1 cellular context compared by ENCODE assay signal in genomic region chr4:100869266-100869665, GRCh38.
TF ChIP-seq lines count a peak whose summit lies in the region.

No MANE protein-coding gene starts in this region.

TF ChIP-seq in GM23338, 12 proteins besides CTCF, POLR2A, EP300 and RAD21 (continued from another document):
- TF ChIP-seq REST (IDR thresholded peaks at IDR 0.05; ENCODE audit: unreplicated experiment), result no peak
- TF ChIP-seq ETS1 (IDR thresholded peaks at IDR 0.05), result no peak
- no peak for TF ChIP-seq EZH2 (IDR thresholded peaks at IDR 0.05; ENCODE audit: low read depth, unreplicated experiment)
- TF ChIP-seq EZH2phosphoT487 (IDR thresholded peaks at IDR 0.05; ENCODE audit: unreplicated experiment), result no peak
- TF ChIP-seq NANOG (IDR thresholded peaks at IDR 0.05; ENCODE audit: borderline replicate concordance), result no peak
- no peak for TF ChIP-seq ZNF114 (CRISPR knock-in tag; IDR thresholded peaks at IDR 0.05)
